In the genomic region with DNA sequence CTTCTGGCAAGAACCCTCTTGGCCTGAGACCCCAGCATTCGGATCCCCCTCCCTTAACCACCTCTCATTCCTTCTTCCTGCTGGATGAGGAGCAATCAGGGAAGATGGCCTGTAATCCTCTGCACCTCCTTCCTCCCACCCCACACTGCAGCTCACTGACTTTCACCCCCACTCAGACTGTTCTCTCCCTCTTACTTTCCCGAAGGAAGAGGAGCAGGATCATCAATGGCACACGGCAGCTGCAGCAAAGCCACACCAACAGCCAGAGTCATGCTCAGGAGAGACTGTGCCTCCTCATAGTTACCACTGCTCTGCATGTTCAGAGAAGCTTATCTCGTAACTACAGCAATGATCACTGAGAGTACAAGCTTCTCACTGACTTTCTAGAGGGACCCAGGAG, we compare ENCODE assay signal across 1 cellular context.
TF ChIP-seq lines count a peak whose summit lies in the region.

No MANE protein-coding gene starts in this region.

TF ChIP-seq in GM23338, 12 proteins besides CTCF, POLR2A, EP300 and RAD21 (continued from another document):
- TF ChIP-seq, protein P1, sequence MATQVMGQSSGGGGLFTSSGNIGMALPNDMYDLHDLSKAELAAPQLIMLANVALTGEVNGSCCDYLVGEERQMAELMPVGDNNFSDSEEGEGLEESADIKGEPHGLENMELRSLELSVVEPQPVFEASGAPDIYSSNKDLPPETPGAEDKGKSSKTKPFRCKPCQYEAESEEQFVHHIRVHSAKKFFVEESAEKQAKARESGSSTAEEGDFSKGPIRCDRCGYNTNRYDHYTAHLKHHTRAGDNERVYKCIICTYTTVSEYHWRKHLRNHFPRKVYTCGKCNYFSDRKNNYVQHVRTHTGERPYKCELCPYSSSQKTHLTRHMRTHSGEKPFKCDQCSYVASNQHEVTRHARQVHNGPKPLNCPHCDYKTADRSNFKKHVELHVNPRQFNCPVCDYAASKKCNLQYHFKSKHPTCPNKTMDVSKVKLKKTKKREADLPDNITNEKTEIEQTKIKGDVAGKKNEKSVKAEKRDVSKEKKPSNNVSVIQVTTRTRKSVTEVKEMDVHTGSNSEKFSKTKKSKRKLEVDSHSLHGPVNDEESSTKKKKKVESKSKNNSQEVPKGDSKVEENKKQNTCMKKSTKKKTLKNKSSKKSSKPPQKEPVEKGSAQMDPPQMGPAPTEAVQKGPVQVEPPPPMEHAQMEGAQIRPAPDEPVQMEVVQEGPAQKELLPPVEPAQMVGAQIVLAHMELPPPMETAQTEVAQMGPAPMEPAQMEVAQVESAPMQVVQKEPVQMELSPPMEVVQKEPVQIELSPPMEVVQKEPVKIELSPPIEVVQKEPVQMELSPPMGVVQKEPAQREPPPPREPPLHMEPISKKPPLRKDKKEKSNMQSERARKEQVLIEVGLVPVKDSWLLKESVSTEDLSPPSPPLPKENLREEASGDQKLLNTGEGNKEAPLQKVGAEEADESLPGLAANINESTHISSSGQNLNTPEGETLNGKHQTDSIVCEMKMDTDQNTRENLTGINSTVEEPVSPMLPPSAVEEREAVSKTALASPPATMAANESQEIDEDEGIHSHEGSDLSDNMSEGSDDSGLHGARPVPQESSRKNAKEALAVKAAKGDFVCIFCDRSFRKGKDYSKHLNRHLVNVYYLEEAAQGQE (IDR thresholded peaks at IDR 0.05; ENCODE audit: unreplicated experiment) = no peak
- TF ChIP-seq NANOG (IDR thresholded peaks at IDR 0.05; ENCODE audit: borderline replicate concordance) = no peak
- no peak for TF ChIP-seq POLR2AphosphoS5 (IDR thresholded peaks at IDR 0.05; ENCODE audit: low read depth)
- no peak for TF ChIP-seq ETS1 (IDR thresholded peaks at IDR 0.05)
- TF ChIP-seq EZH2phosphoT487 (IDR thresholded peaks at IDR 0.05; ENCODE audit: unreplicated experiment) = no peak
- TF ChIP-seq ZNF331 (CRISPR knock-in tag; IDR thresholded peaks at IDR 0.05; ENCODE audit: low read depth) = no peak
- no peak for TF ChIP-seq EZH2 (IDR thresholded peaks at IDR 0.05; ENCODE audit: low read depth, unreplicated experiment)
- TF ChIP-seq ZNF462 (CRISPR knock-in tag; IDR thresholded peaks at IDR 0.05) = no peak
- no peak for TF ChIP-seq CREB1 (CRISPR knock-in tag; IDR thresholded peaks at IDR 0.05; ENCODE audit: low read depth)
- TF ChIP-seq STAT1 (IDR thresholded peaks at IDR 0.05; ENCODE audit: unreplicated experiment) = no peak
- no peak for TF ChIP-seq JUNB (IDR thresholded peaks at IDR 0.05; ENCODE audit: unreplicated experiment)
